Comparison of ENCODE assay signal across 16 cellular contexts in the genomic region with DNA sequence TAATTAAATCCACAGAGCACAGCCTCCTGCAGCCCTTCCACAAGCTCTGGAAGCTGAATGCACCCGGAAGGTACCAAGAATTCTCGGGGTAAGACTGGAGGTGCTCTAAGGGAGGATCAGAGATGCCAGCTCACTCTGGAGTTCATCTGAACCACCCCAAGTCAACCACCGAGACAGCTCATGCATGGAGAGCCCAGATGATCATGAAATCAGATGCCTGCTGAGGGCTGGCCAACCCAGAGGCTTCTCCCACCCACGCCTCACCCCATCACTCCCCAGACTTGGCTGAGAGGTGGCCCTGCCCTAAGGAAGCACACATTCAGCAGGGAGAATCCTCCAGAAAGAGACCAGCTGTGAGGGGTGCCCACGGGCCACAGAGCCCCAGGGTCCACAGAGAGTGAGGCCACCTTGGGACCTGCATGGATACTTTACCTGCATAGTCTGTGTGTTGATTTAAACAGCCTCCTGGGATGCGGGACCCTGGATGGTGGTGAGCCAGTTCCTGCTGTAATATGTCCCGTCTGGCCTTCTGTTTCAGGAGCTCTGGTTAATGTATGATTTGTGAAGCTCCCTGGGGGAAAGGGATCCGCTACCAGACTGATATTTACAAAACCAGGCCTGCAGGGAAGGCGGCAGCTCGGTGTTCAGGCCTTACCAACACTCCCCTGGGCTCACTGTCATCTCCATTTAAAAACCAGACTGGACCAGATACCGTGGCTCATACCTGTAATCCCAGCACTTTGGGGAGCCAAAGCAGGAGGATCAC.
DNase-seq lines count a peak whose midpoint lies in the region; ATAC-seq and TF ChIP-seq lines count a peak whose summit lies in the region.
"Had no signal": no experiment of that assay in that cellular context is flagged by ENCODE, and none has a peak within 500 bp of the region (broad histone marks: within the 10 kb centered on the region; RNA-seq: fewer than 3 reads in every experiment).

No MANE protein-coding gene starts in this region.

- H3K36me3 ChIP-seq in left ventricle myocardium inferior (no peaks in the 10 kb centered on the region), Karpas-422 (ENCODE audit: insufficient read depth, low read length) (no peaks in the 10 kb centered on the region), tibial artery (no peaks in the 10 kb centered on the region)

- H3K27ac Mint-ChIP-seq in chondrocyte (ENCODE audit: unreplicated experiment): no peak overlapping the region
- H3K27ac Mint-ChIP-seq: CD8-positive, alpha-beta memory T cell had no signal

- no peaks in the 10 kb centered on the region for H3K9me3 Mint-ChIP-seq in chondrocyte (ENCODE audit: low read depth)

- no peak for ATAC-seq in left ventricle myocardium superior

- intact Hi-C loops in left ventricle myocardium superior (cut with micrococcal nuclease) (no loop called here), left ventricle myocardium inferior (cut with micrococcal nuclease) (no loop called here), tibial artery (cut with DNase I; ENCODE audit: low total_unique reads) (no loop called here)

- no peaks in the 10 kb centered on the region for H3K36me3 Mint-ChIP-seq in chondrocyte (ENCODE audit: low read depth)
- H3K36me3 Mint-ChIP-seq: CD8-positive, alpha-beta memory T cell had no signal

- no peak overlapping the region for H3K4me2 ChIP-seq in Karpas-422 (ENCODE audit: low read depth, low read length, poor library complexity, severe bottlenecking)

- H3K4me1 ChIP-seq in left ventricle myocardium inferior: no peaks in the 10 kb centered on the region
- no peaks in the 10 kb centered on the region for H3K4me1 ChIP-seq in Karpas-422 (ENCODE audit: low read length)
- H3K4me1 ChIP-seq in tibial artery: no peaks in the 10 kb centered on the region

- H3K4me3 Mint-ChIP-seq in chondrocyte (ENCODE audit: unreplicated experiment): no peak overlapping the region
- H3K4me3 Mint-ChIP-seq: CD8-positive, alpha-beta memory T cell had no signal

- no peak overlapping the region for H3K9ac ChIP-seq in Karpas-422 (ENCODE audit: low read length)

- no peak overlapping the region for H2AFZ ChIP-seq in Karpas-422 (ENCODE audit: low read length)

- H3K4me3 ChIP-seq in left ventricle myocardium inferior (no peak overlapping the region), Karpas-422 (ENCODE audit: low read length) (no peak overlapping the region), tibial artery (no peak overlapping the region)

- H3K27ac ChIP-seq in left ventricle myocardium inferior (replicated peaks) (no peak overlapping the region), Karpas-422 (ENCODE audit: low read length) (no peak overlapping the region), tibial artery (no peak overlapping the region)

- peaks cover 69% of the 10 kb centered on the region for H3K27me3 Mint-ChIP-seq in chondrocyte (ENCODE audit: low read depth)

- no peaks in the 10 kb centered on the region for H4K20me1 ChIP-seq in Karpas-422 (ENCODE audit: insufficient read depth, low read depth, low read length)

- no peaks in the 10 kb centered on the region for H3K4me1 Mint-ChIP-seq in chondrocyte (ENCODE audit: low read depth)
- H3K4me1 Mint-ChIP-seq: CD8-positive, alpha-beta memory T cell had no signal

- no peaks in the 10 kb centered on the region for H3K79me2 ChIP-seq in Karpas-422 (ENCODE audit: low read length)

- no peaks in the 10 kb centered on the region for H3K9me3 ChIP-seq in left ventricle myocardium inferior (replicated peaks)
- H3K9me3 ChIP-seq in Karpas-422 (ENCODE audit: low read length): no peaks in the 10 kb centered on the region
- H3K9me3 ChIP-seq in tibial artery: no peaks in the 10 kb centered on the region

- H3K27me3 ChIP-seq in left ventricle myocardium inferior (ENCODE audit: low read depth) (peaks cover 82% of the 10 kb centered on the region), Karpas-422 (ENCODE audit: low read length) (no peaks in the 10 kb centered on the region), tibial artery (peaks cover 0 to 71% of the 10 kb centered on the region in 2 donors)

- peak; percentile 4 for DNase-seq in left ventricle myocardium superior
- no peak for DNase-seq in left ventricle myocardium inferior
- DNase-seq in Karpas-422: peak; percentile 29
- peak; percentile 58 for DNase-seq in chondrocyte (ENCODE audit: low spot score)
- peak; percentile 8 to 21 for DNase-seq in tibial artery
- no peak for DNase-seq in COLO668 (lab: John Stamatoyannopoulos, UW; ENCODE audit: unreplicated experiment)
- no peak for DNase-seq in GM13976 (ENCODE audit: low spot score)
- no peak for DNase-seq in NCI-H187 (lab: John Stamatoyannopoulos, UW)
- DNase-seq: AML-193, DMS79 treated with DMSO at 0.1 percent for 48 hours, HCEC 1CT, NCI-H1092 treated with DMSO at 0.1 percent for 48 hours, NCI-H1694 treated with DMSO at 0.1 percent for 48 hours, NCI-H446, NCI-H69 had no signal

- TF ChIP-seq CTCF in left ventricle myocardium inferior (IDR thresholded peaks at IDR 0.05; ENCODE audit: borderline replicate concordance) (no peak), chondrocyte (IDR thresholded peaks at IDR 0.05) (no peak), tibial artery (IDR thresholded peaks at IDR 0.05) (no peak), GM13976 (IDR thresholded peaks at IDR 0.05; ENCODE audit: borderline replicate concordance, control extremely low read depth, extremely low read depth, insufficient read depth, missing control alignments) (no peak)

- in situ Hi-C loops in GM13976 (cut with MboI; ENCODE audit: low sequenced_read_pairs, unreplicated experiment): no loop called here

- H3K9me2 ChIP-seq in Karpas-422 (replicated peaks; ENCODE audit: insufficient read depth, low read length): no peaks in the 10 kb centered on the region

Comparison
In these comparisons a context has a peak if more than half of its experiments do, and no peak if none do; other contexts are left out.
1. DNase-seq: peak in left ventricle myocardium superior (single experiment), Karpas-422 (single experiment), chondrocyte (single experiment) and tibial artery (2 of 2); none in left ventricle myocardium inferior (single experiment), COLO668 (single experiment), GM13976 (single experiment) and NCI-H187 (0 of 2).